Comparison of ENCODE assay signal across 8 cellular contexts in the genomic region with DNA sequence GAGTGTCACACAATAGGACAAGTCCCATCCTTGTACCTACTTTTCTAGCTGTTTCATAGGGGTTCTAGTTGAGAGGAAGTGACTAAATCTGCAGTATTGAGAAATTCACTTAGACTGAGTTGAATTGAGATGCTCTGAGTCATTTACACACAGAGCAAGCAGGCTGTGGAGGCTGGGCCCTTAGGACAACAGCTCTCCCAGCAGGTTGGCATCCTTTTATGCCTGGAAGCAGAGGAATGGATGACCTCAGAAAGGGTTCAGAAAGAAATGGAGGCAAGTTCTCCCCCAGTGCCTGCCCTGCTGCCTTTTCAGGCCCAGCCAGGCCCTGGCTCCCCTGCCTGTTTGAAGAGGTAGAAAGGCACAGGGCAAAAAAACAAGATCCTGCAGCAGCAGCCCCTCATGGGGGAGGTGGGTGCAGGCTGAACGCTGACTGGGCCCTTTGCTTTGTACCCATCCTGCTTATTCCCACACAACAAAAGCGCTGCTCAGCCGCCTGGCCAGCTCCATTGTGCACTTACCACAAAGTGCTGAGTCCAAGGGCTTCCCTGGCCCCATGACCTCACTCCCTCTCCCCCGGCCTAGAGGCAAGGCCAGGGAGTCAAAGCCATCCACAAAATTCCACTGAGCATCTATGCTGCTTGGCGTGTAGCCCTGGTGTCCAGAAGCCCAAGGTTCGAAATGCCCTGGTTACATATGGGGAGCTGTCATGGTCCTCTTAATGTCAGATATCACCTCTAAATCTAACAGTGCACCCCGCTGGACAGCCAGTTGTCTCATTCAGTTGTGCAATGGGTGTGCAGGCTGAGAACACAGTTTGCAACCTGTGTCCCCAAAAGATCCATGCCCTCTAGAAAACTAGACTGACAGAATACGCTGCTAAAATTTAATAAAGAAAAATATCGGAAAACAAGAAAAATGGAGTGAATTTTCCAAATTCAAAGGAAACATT. TPM values are rescaled to one million over a fixed set of nuclear protein-coding genes. Genes with fewer than 3 reads are reported as not detected.
A peak's percentile ranks its signal among the peaks of the same experiment; 100 is the strongest.
DNase-seq lines count a peak whose midpoint lies in the region; ATAC-seq and TF ChIP-seq lines count a peak whose summit lies in the region.

No MANE protein-coding gene starts in this region.

- ATAC-seq in HG03469 (IDR thresholded peaks at IDR 0.05; ENCODE audit: unreplicated experiment) (no peak), HG02973 (IDR thresholded peaks at IDR 0.05; ENCODE audit: unreplicated experiment) (no peak)

- no peak for TF ChIP-seq CTCF in tibial nerve (IDR thresholded peaks at IDR 0.05)

- peaks cover 0 to 12% (median 6%) of the 10 kb centered on the region in 4 donors for H3K4me1 ChIP-seq in tibial nerve

- no peak overlapping the region for H3K4me3 ChIP-seq in tibial nerve

- peak overlapping the region in 3 of 4 donors; percentile 17 to 65 (median 57) for H3K27ac ChIP-seq in tibial nerve

- DNase-seq in EH (ENCODE audit: low read depth) (peak; percentile 99), LHCN-M2 (ENCODE audit: low read depth) (peak; percentile 95), astrocyte of the hippocampus (ENCODE audit: low read depth, low spot score) (peak; percentile 95), inferior parietal cortex (ENCODE audit: extremely low spot score) (peak; percentile 39), tibial nerve (ENCODE audit: low spot score in 2 of 2) (no peak), NCI-H774 (lab: John Stamatoyannopoulos, UW) (no peak)

- no peak for TF ChIP-seq POLR2A in tibial nerve (IDR thresholded peaks at IDR 0.05)

- 61 to 63% methylated on average over 9 of the region's 9 CpGs for WGBS in tibial nerve, 2 donors

- no peaks in the 10 kb centered on the region for H3K27me3 ChIP-seq in tibial nerve

- H3K9me3 ChIP-seq in tibial nerve = no peaks in the 10 kb centered on the region

- TF ChIP-seq EP300 in tibial nerve (IDR thresholded peaks at IDR 0.05) = peak in 1 of 2 donors; percentile 31

- H3K36me3 ChIP-seq in tibial nerve = no peaks in the 10 kb centered on the region

RNA-seq across cellular contexts. Expression of a gene that starts 5.4 kb away (rescaled TPM):
- total RNA-seq in LHCN-M2 (2014; rRNA removed) (not detected in 2 replicates), tibial nerve (not detected)
- not detected for polyA plus RNA-seq in LHCN-M2 (2012)

RNA-seq across cellular contexts. Expression of a gene that starts 52.7 kb away (rescaled TPM):
- 32.1 and 34.8 TPM in 2 replicates for total RNA-seq in LHCN-M2 (2014; rRNA removed)
- 8.8 TPM for polyA plus RNA-seq in LHCN-M2 (2012)
- 10 to 100 TPM; 29.4 to 35.4 (median 32.4) TPM for total RNA-seq in tibial nerve

Comparison
In these comparisons a context has a peak if more than half of its experiments do, and no peak if none do; other contexts are left out.
1. DNase-seq: peak in EH (single experiment), LHCN-M2 (single experiment), astrocyte of the hippocampus (single experiment) and inferior parietal cortex (single experiment); none in tibial nerve (0 of 2) and NCI-H774 (single experiment).